10 cellular contexts compared by ENCODE assay signal in the genomic region with DNA sequence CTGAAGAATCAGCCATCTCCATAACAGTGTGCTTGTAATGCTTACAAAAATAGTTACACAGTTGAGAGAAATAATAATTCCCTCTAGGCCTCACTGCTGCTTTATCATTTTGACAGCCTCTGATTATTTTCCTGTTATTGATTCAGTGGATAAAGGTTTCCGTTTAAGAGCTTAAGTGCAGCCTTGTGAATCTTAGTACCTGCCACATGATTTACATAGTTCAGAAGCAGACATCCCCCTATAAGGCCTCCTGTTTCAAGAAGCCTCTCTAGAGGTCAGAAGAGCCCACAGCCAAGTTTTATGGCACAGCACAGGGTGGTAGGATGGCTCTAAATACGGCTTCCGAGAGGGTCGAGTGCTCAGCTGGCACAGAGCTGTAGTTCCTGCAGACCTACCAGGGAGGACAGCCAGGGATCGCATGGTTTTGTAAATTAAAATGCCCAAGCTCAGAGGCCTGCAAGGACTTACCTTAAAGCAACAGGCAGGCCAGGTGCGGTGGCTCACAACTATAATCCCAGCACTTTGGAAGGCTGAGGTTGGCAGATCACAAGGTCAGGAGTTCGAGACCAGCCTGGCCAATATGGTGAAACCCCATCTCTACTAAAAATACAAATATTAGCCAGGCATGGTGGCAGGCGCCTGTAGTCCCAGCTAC. TPM values are rescaled to one million over a fixed set of nuclear protein-coding genes. Genes with fewer than 3 reads are reported as not detected.
DNase-seq lines count a peak whose midpoint lies in the region; ATAC-seq, FAIRE-seq and TF ChIP-seq lines count a peak whose summit lies in the region.
"Had no signal": no experiment of that assay in that cellular context is flagged by ENCODE, and none has a peak within 500 bp of the region (broad histone marks: within the 10 kb centered on the region; RNA-seq: fewer than 3 reads in every experiment).

No MANE protein-coding gene starts in this region.

- no peaks in the 10 kb centered on the region for H3K27me3 Mint-ChIP-seq in H9 (ENCODE audit: low read depth)

- H3K36me3 ChIP-seq in kidney (ENCODE audit: control insufficient read depth in 1 of 2, insufficient read depth in 2 of 2, low read length in 2 of 2) = no peaks in the 10 kb centered on the region

- WGBS in H9 (ENCODE audit: extremely low coverage, insufficient read length, low lambda C conversion rate) = no CpG with 5 or more reads among the region's 8 CpGs

- H3K23ac ChIP-seq in H9 (ENCODE audit: insufficient read length, low read depth, low read length) = no peak overlapping the region

- peaks cover 20 to 28% of the 10 kb centered on the region in 2 experiments for H3K4me1 Mint-ChIP-seq in H9

- no peak overlapping the region for H3K18ac ChIP-seq in H9 (ENCODE audit: insufficient read length, low read depth, low read length)

- ATAC-seq in GM21423 (IDR thresholded peaks at IDR 0.05; ENCODE audit: unreplicated experiment) = peak; percentile 74
- ATAC-seq in HG03460 (IDR thresholded peaks at IDR 0.05; ENCODE audit: unreplicated experiment) = peak; percentile 78
- peak; percentile 40 for ATAC-seq in left ventricle myocardium superior

- H4K20me1 ChIP-seq in H9 (ENCODE audit: control insufficient read depth, insufficient read depth, insufficient read length) = no peaks in the 10 kb centered on the region

- H3K79me2 ChIP-seq in H9 (ENCODE audit: insufficient read depth, low read length) = no peaks in the 10 kb centered on the region

- intact Hi-C loops in left ventricle myocardium superior (cut with micrococcal nuclease) = no loop called here
- intact Hi-C loops in kidney (cut with DNase I) = no loop called here

- FAIRE-seq in GM12891 (lab: Jason Lieb, UNC) (peak; percentile 64), H54 (lab: Jason Lieb, UNC) (no peak), kidney (lab: Jason Lieb, UNC) (no peak)

- no peak overlapping the region for H2BK12ac ChIP-seq in H9 (ENCODE audit: insufficient read length, low read depth, low read length)

- TF ChIP-seq POLR2A in GM12891 (IDR thresholded peaks at IDR 0.05; ENCODE audit: low read depth, low read length) (no peak), H54 (IDR thresholded peaks at IDR 0.05; ENCODE audit: low read depth, low read length) (no peak)

- H3K27me3 ChIP-seq in H9 (ENCODE audit: insufficient read depth, low read length) = no peaks in the 10 kb centered on the region

- no peak overlapping the region for H4K8ac ChIP-seq in H9 (replicated peaks; ENCODE audit: insufficient read length, low read depth, low read length)

- peaks cover 0 to 8% (median 0%) of the 10 kb centered on the region in 3 experiments; a peak in 1 of 7 replicates for H3K36me3 Mint-ChIP-seq in H9 (ENCODE audit: insufficient read depth in 1 of 3, low read depth in 3 of 3)

- H3K9me3 ChIP-seq in kidney (ENCODE audit: control insufficient read depth in 1 of 2, low read length in 2 of 2) (no peaks in the 10 kb centered on the region), H9 (ENCODE audit: control insufficient read depth, low read depth, low read length) (no peaks in the 10 kb centered on the region)

- H3K27ac ChIP-seq in kidney (ENCODE audit: low read depth in 2 of 2, low read length in 2 of 2) = no peak overlapping the region
- H3K27ac ChIP-seq in H9 (ENCODE audit: insufficient read length, low read depth, low read length) = no peak overlapping the region

- TF ChIP-seq CTCF in kidney (IDR thresholded peaks at IDR 0.05; ENCODE audit: borderline replicate concordance, extremely low read depth, insufficient read depth) = no peak
- no peak for TF ChIP-seq CTCF in H9 (conservative IDR thresholded peaks at IDR 0.05)

- H2AK5ac ChIP-seq in H9 (ENCODE audit: insufficient read length, low read length) = no peak overlapping the region

- no peak overlapping the region for H2BK15ac ChIP-seq in H9 (ENCODE audit: low read depth, low read length)

- H2AFZ ChIP-seq in H9 (ENCODE audit: low read length) = no peak overlapping the region

- H2BK20ac ChIP-seq in H9 (ENCODE audit: low read depth, low read length, poor library complexity, severe bottlenecking) = no peak overlapping the region

- H3K56ac ChIP-seq in H9 (ENCODE audit: insufficient read length, low read depth, low read length) = no peak overlapping the region

- H3K4me3 ChIP-seq in kidney (ENCODE audit: low read length in 2 of 2) = no peak overlapping the region
- H3K4me3 ChIP-seq: lung had no signal

- H2BK5ac ChIP-seq in H9 (ENCODE audit: insufficient read length, low read length) = no peak overlapping the region

- H3K14ac ChIP-seq in H9 (ENCODE audit: insufficient read depth, low read length) = no peak overlapping the region; the same call in 1 of the 2 replicates

- H3K4me1 ChIP-seq in kidney (ENCODE audit: control insufficient read depth in 1 of 2, insufficient read depth in 1 of 2, low read depth in 1 of 2, low read length in 2 of 2) (peaks cover 11 to 21% of the 10 kb centered on the region in 2 donors), H9 (ENCODE audit: insufficient read depth, low read length) (no peaks in the 10 kb centered on the region)

- no peak overlapping the region for H3T11ph ChIP-seq in H9 (ENCODE audit: low read length)

- no peaks in the 10 kb centered on the region for H3K9me3 Mint-ChIP-seq in H9

- H4K5ac ChIP-seq in H9 (ENCODE audit: insufficient read length, low read depth, low read length) = no peak overlapping the region

- H3K4me3 Mint-ChIP-seq in H9 = no peak overlapping the region

- H3K9ac ChIP-seq in kidney (ENCODE audit: low read length in 2 of 2) (no peak overlapping the region), H9 (ENCODE audit: extremely low read depth, insufficient read length, low read length) (no peak overlapping the region)

- DNase-seq in GM12891 (ENCODE audit: insufficient read length, low spot score) = peak; percentile 53
- peak; percentile 39 for DNase-seq in left ventricle myocardium superior
- no peak for DNase-seq in H54 (ENCODE audit: insufficient read length, low spot score)
- no peak for DNase-seq in kidney
- DNase-seq in H9 = no peak
- no peak for DNase-seq in SHP77 treated with DMSO at 0.1 percent for 48 hours (lab: John Stamatoyannopoulos, UW)
- DNase-seq: erythroblast had no signal

- peak overlapping the region in 1 of 3 experiments; percentile 18; a peak in 2 of 7 replicates for H3K27ac Mint-ChIP-seq in H9

- no peak overlapping the region for H3K4ac ChIP-seq in H9 (ENCODE audit: low read depth, low read length)

- H3K23me2 ChIP-seq in H9 (ENCODE audit: insufficient read length, low read depth, low read length, poor library complexity, severe bottlenecking) = no peaks in the 10 kb centered on the region

- no peak overlapping the region for H4K91ac ChIP-seq in H9 (ENCODE audit: insufficient read length, low read depth, low read length)

- H3K79me1 ChIP-seq in H9 (ENCODE audit: insufficient read depth, low read depth, low read length, poor library complexity, severe bottlenecking) = no peaks in the 10 kb centered on the region

- no peak overlapping the region for H3K4me2 ChIP-seq in H9 (ENCODE audit: insufficient read depth, insufficient read length, low read length)

- H2BK120ac ChIP-seq in H9 (ENCODE audit: low read depth, low read length, poor library complexity, severe bottlenecking) = no peak overlapping the region

TF ChIP-seq in GM12891, 5 proteins besides CTCF, POLR2A, EP300 and RAD21:
- no peak for TF ChIP-seq POLR2AphosphoS5 (IDR thresholded peaks at IDR 0.05; ENCODE audit: low read depth, low read length)
- no peak for TF ChIP-seq SPI1 (IDR thresholded peaks at IDR 0.05; ENCODE audit: low read depth, low read length)
- no peak for TF ChIP-seq TAF1 (IDR thresholded peaks at IDR 0.05; ENCODE audit: low read depth, low read length)
- TF ChIP-seq POU2F2 (IDR thresholded peaks at IDR 0.05; ENCODE audit: low read depth, low read length) = no peak
- no peak for TF ChIP-seq PAX5 (IDR thresholded peaks at IDR 0.05; ENCODE audit: insufficient read depth, low read length, severe bottlenecking)

RNA-seq across cellular contexts. Expression of a gene that starts 17.6 kb away (rescaled TPM):
- polyA plus RNA-seq in GM12891 (2012; ENCODE audit: low read depth, missing spikeins) = 16.7 TPM
- total RNA-seq in left ventricle myocardium superior (205 TPM), kidney (176 TPM), H9 (2021) (46.9 TPM in 2 replicates)
- polyA plus RNA-seq in kidney (ENCODE audit: insufficient read depth, low read depth, low replicate concordance) = 50.9 TPM

RNA-seq across cellular contexts. Expression of a gene that starts 34.8 kb away (rescaled TPM):
- polyA plus RNA-seq in GM12891 (2012; ENCODE audit: low read depth, missing spikeins) = 25.2 TPM
- total RNA-seq in left ventricle myocardium superior (130 TPM), kidney (95.7 TPM), H9 (2021) (51.4 and 57.4 TPM in 2 replicates)
- polyA plus RNA-seq in kidney (ENCODE audit: insufficient read depth, low read depth, low replicate concordance) = 59.0 TPM

Comparison
In these comparisons a context has a peak if more than half of its experiments do, and no peak if none do; other contexts are left out.
1. DNase-seq: peak in GM12891 (single experiment) and left ventricle myocardium superior (single experiment); none in H54 (single experiment), kidney (single experiment), H9 (single experiment) and SHP77 treated with DMSO at 0.1 percent for 48 hours (single experiment).
2. Peak in every context shown above with its lines, with median percentiles within 50 percentile points of each other: ATAC-seq.